8 cellular contexts compared by ENCODE assay signal in the genomic region with DNA sequence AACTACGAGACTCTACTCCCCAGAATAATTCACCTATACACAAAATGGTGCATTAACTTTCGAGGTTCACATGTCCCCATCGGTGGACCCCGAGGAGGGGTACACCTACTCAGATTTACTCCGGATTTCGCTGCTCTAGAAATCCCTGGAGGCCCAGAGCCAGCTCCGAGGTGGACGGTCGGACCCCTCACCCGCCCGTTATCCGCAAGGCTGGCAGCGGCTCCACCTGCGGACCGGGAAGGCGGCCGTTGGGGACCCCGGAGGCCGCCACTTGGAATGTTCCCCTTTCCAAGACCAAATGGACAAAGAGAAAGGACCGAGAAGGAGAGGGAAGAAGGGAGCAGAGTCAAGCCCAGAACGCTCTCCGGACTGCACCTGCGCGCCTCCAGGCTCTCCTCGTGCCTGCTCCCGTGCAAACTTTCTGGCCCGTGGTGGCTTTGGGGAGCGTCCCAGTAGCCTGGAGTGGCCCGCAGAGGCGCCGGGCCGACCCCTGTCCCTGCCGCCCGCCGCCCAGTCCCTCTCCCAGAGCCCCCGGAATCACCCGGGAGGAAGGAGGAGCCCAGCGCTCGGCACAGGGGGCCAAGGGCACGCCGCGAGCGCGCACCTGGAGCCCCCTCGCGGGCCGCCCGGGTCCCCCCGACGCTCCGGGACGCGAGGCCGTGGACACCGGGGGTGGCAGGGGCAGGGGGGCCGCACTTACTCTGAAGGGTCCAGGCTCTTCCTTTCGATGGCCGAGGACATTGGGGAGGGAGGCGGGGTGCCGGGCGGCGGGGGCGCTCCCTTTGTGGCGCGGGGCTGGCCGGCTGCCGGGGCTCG. TPM values are rescaled to one million over a fixed set of nuclear protein-coding genes. Genes with fewer than 3 reads are reported as not detected.
A peak's percentile ranks its signal among the peaks of the same experiment; 100 is the strongest.
DNase-seq lines count a peak whose midpoint lies in the region; ATAC-seq and TF ChIP-seq lines count a peak whose summit lies in the region.

No MANE protein-coding gene starts in this region.

- no peak overlapping the region for H2AK5ac ChIP-seq in mesenchymal stem cell (ENCODE audit: low read length, severe bottlenecking)

- H3K9me3 ChIP-seq in breast epithelium (no peaks in the 10 kb centered on the region), mesenchymal stem cell (ENCODE audit: control insufficient read depth, low read length) (no peaks in the 10 kb centered on the region), uterus (no peaks in the 10 kb centered on the region)

- H3K79me1 ChIP-seq in mesenchymal stem cell (replicated peaks; ENCODE audit: low read length, poor library complexity, severe bottlenecking): no peaks in the 10 kb centered on the region

- H4K8ac ChIP-seq in mesenchymal stem cell (ENCODE audit: low read length): no peak overlapping the region

- H3K4ac ChIP-seq in mesenchymal stem cell (ENCODE audit: low read depth in 1 of 2, low read length in 2 of 2): no peak overlapping the region

- H3K4me3 ChIP-seq in breast epithelium: peak overlapping the region; percentile 67 to 85 (median 81)
- peak overlapping the region; percentile 62 to 69 for H3K4me3 ChIP-seq in mesenchymal stem cell (ENCODE audit: insufficient read depth in 1 of 2, low read depth in 1 of 2, low read length in 2 of 2)
- H3K4me3 ChIP-seq in uterus: peak overlapping the region; percentile 37 to 42

- peak overlapping the region; percentile 3 for H2BK15ac ChIP-seq in mesenchymal stem cell (ENCODE audit: low read depth, poor library complexity, severe bottlenecking)

- intact Hi-C loops in breast epithelium (cut with DNase I; ENCODE audit: low total_unique reads): no loop called here
- intact Hi-C loops in uterus (cut with DNase I; ENCODE audit: low total_unique reads): no loop called here

- under 1% methylated on average over 61 of the region's 68 CpGs for WGBS in mesenchymal stem cell

- TF ChIP-seq CTCF in breast epithelium (IDR thresholded peaks at IDR 0.05): no peak
- no peak for TF ChIP-seq CTCF in uterus (IDR thresholded peaks at IDR 0.05)

- H3K36me3 ChIP-seq in breast epithelium: no peaks in the 10 kb centered on the region
- no peaks in the 10 kb centered on the region for H3K36me3 ChIP-seq in mesenchymal stem cell (ENCODE audit: control insufficient read depth in 1 of 2, insufficient read depth in 2 of 2, low read depth in 1 of 2, low read length in 2 of 2)
- no peaks in the 10 kb centered on the region for H3K36me3 ChIP-seq in uterus

- no peak overlapping the region for H2BK120ac ChIP-seq in mesenchymal stem cell (ENCODE audit: low read depth, low read length)

- H3K4me2 ChIP-seq in mesenchymal stem cell (ENCODE audit: low read length, poor library complexity, severe bottlenecking): peak overlapping the region; percentile 66

- H3K23ac ChIP-seq in mesenchymal stem cell (ENCODE audit: low read length in 2 of 2): no peak overlapping the region

- H3K27me3 ChIP-seq in breast epithelium (peaks cover 0 to 9% of the 10 kb centered on the region in 2 donors), mesenchymal stem cell (ENCODE audit: control insufficient read depth in 1 of 2, insufficient read depth in 1 of 2, low read length in 2 of 2) (peaks cover 66 to 83% of the 10 kb centered on the region in 2 experiments), uterus (peaks cover 5 to 8% of the 10 kb centered on the region in 2 donors)

- H3K27ac ChIP-seq in breast epithelium (peak overlapping the region; percentile 54 to 84), mesenchymal stem cell (ENCODE audit: low read length, poor library complexity, severe bottlenecking) (no peak overlapping the region), uterus (peak overlapping the region; percentile 69 to 79)

- H3K9ac ChIP-seq in mesenchymal stem cell (ENCODE audit: low read length): no peak overlapping the region

- H2BK12ac ChIP-seq in mesenchymal stem cell (ENCODE audit: low read length in 2 of 2): no peak overlapping the region

- no peaks in the 10 kb centered on the region for H3K4me1 ChIP-seq in breast epithelium
- H3K4me1 ChIP-seq in mesenchymal stem cell (ENCODE audit: control insufficient read depth, insufficient read depth, low read depth, low read length): peaks cover 12% of the 10 kb centered on the region
- H3K4me1 ChIP-seq in uterus: peaks cover 0 to 7% of the 10 kb centered on the region in 2 donors

- peak; percentile 17 for DNase-seq in COLO668 (lab: John Stamatoyannopoulos, UW; ENCODE audit: unreplicated experiment)
- DNase-seq in breast epithelium (ENCODE audit: low spot score in 2 of 2): no peak
- no peak for DNase-seq in mesenchymal stem cell
- no peak for DNase-seq in uterus
- no peak for DNase-seq in NCI-H774 (lab: John Stamatoyannopoulos, UW)
- DNase-seq in NCI-H1105 treated with DMSO at 0.1 percent for 48 hours (lab: John Stamatoyannopoulos, UW): no peak

- ATAC-seq in HG02642 (IDR thresholded peaks at IDR 0.05; ENCODE audit: poor library complexity, unreplicated experiment) (peak; percentile 29), GM18870 (IDR thresholded peaks at IDR 0.05; ENCODE audit: unreplicated experiment) (no peak)

- H3K18ac ChIP-seq in mesenchymal stem cell (ENCODE audit: low read depth in 1 of 2, low read length in 2 of 2): no peak overlapping the region

- no peak for TF ChIP-seq POLR2A in breast epithelium (IDR thresholded peaks at IDR 0.05)
- TF ChIP-seq POLR2A in uterus (IDR thresholded peaks at IDR 0.05): peak in 1 of 2 donors; percentile 2

- no peak overlapping the region for H4K91ac ChIP-seq in mesenchymal stem cell (ENCODE audit: low read length)

- H2BK5ac ChIP-seq in mesenchymal stem cell (ENCODE audit: low read depth, low read length, poor library complexity, severe bottlenecking): no peak overlapping the region

- H3K14ac ChIP-seq in mesenchymal stem cell (ENCODE audit: low read length in 2 of 2): no peak overlapping the region

- no peak overlapping the region for H2AFZ ChIP-seq in mesenchymal stem cell (ENCODE audit: low read depth, low read length)

RNA-seq across cellular contexts. Expression of a gene that starts 23.0 kb away (rescaled TPM):
- total RNA-seq in breast epithelium: 10 to 100 TPM; 19.5 to 21.9 (median 20.0) TPM
- 0.26 TPM for polyA plus RNA-seq in mesenchymal stem cell (2013, experiment 1 of 2)
- 0.34 TPM for polyA plus RNA-seq in mesenchymal stem cell (2013, experiment 2 of 2)
- total RNA-seq in uterus: 10 to 100 TPM; 22.4 to 45.2 (median 29.9) TPM
